In genomic region chr2:62326735-62327134, GRCh38 we compare ENCODE assay signal across 34 cellular contexts.
"Had no signal": no experiment of that assay in that cellular context is flagged by ENCODE, and none has a peak within 500 bp of the region (broad histone marks: within the 10 kb centered on the region; RNA-seq: fewer than 3 reads in every experiment).

No MANE protein-coding gene starts in this region.

- H3K36me3 ChIP-seq: esophagus muscularis mucosa, gastrocnemius medialis, heart left ventricle, WERI-Rb-1 had no signal

- FAIRE-seq: astrocyte, colon had no signal

- H3K4me1 ChIP-seq: body of pancreas, esophagus muscularis mucosa, foreskin keratinocyte, gastrocnemius medialis, heart left ventricle had no signal

- DNase-seq: activated CD4-positive, alpha-beta T cell treated with anti-CD3 and anti-CD28 coated beads for 1 hour; activated CD4-positive, alpha-beta T cell treated with anti-CD3 and anti-CD28 coated beads for 48 hours; activated CD4-positive, alpha-beta T cell treated with anti-CD3 and anti-CD28 coated beads, Interleukin-2, amount 50 U/mL, for 1 hour; activated CD4-positive, alpha-beta T cell treated with anti-CD3 and anti-CD28 coated beads, Interleukin-2, amount 50 U/mL, for 48 hours; activated CD4-positive, CD25-positive, alpha-beta regulatory T cell; activated CD8-positive, alpha-beta memory T cell treated with anti-CD3 and anti-CD28 coated beads for 24 hours; activated CD8-positive, alpha-beta T cell treated with anti-CD3 and anti-CD28 coated beads for 36 hours; activated gamma-delta T cell; activated naive CD4-positive, alpha-beta T cell; activated naive CD4-positive, alpha-beta T cell treated with anti-CD3 and anti-CD28 coated beads, Interleukin-2, amount 10 ng/mL, durations not matched to agents 7 days and 5 days; activated naive CD8-positive, alpha-beta T cell treated with anti-CD3 and anti-CD28 coated beads, Interleukin-2, amount 10 ng/mL, durations not matched to agents 7 days and 5 days; activated T-cell treated with anti-CD3 and anti-CD28 coated beads, Interleukin-2, amount 50 U/mL, for 24 hours; activated T-cell treated with anti-CD3 and anti-CD28 coated beads, Interleukin-2, amount 50 U/mL, for 72 hours; anterior cingulate cortex; body of pancreas; caudate nucleus; cortex of kidney; dermis blood vessel endothelial cell; effector CD4-positive, alpha-beta T cell; effector memory CD8-positive, alpha-beta T cell; erythroblast; foreskin keratinocyte; gastrocnemius medialis; glutamatergic neuron; heart left ventricle; T-helper 1 cell; T-helper 17 cell; T1000; WERI-Rb-1 had no signal

- H3K27ac Mint-ChIP-seq: activated CD8-positive, alpha-beta T cell treated with anti-CD3 and anti-CD28 coated beads for 36 hours; activated naive CD4-positive, alpha-beta T cell treated with anti-CD3 and anti-CD28 coated beads, Interleukin-2, amount 10 ng/mL, durations not matched to agents 7 days and 5 days; activated naive CD4-positive, alpha-beta T cell treated with anti-CD3 and anti-CD28 coated beads, Interleukin-2, amount 50 U/mL, for 72 hours; activated naive CD8-positive, alpha-beta T cell treated with anti-CD3 and anti-CD28 coated beads, Interleukin-2, amount 10 ng/mL, durations not matched to agents 7 days and 5 days; activated T-cell treated with anti-CD3 and anti-CD28 coated beads, Interleukin-2, amount 50 U/mL, for 24 hours; activated T-cell treated with anti-CD3 and anti-CD28 coated beads, Interleukin-2, amount 50 U/mL, for 72 hours; effector memory CD8-positive, alpha-beta T cell; T-helper 17 cell; T-helper 2 cell treated with Interferon-gamma antibody and Interleukin-4, amounts not matched to agents 5 μg/mL and 100 μg/mL, for 36 hours had no signal

- H3K36me3 Mint-ChIP-seq: activated naive CD4-positive, alpha-beta T cell treated with anti-CD3 and anti-CD28 coated beads, Interleukin-2, amount 10 ng/mL, durations not matched to agents 7 days and 5 days had no signal

- H3K27me3 ChIP-seq: body of pancreas, esophagus muscularis mucosa, gastrocnemius medialis, heart left ventricle had no signal

- H3K4me3 ChIP-seq: body of pancreas, esophagus muscularis mucosa, gastrocnemius medialis, heart left ventricle had no signal

- H3K4me3 Mint-ChIP-seq: activated CD8-positive, alpha-beta T cell treated with anti-CD3 and anti-CD28 coated beads for 36 hours; activated naive CD4-positive, alpha-beta T cell treated with anti-CD3 and anti-CD28 coated beads, Interleukin-2, amount 10 ng/mL, durations not matched to agents 7 days and 5 days; activated naive CD8-positive, alpha-beta T cell treated with anti-CD3 and anti-CD28 coated beads, Interleukin-2, amount 10 ng/mL, durations not matched to agents 7 days and 5 days; activated T-cell treated with anti-CD3 and anti-CD28 coated beads, Interleukin-2, amount 50 U/mL, for 24 hours; activated T-cell treated with anti-CD3 and anti-CD28 coated beads, Interleukin-2, amount 50 U/mL, for 72 hours; effector memory CD8-positive, alpha-beta T cell; T-helper 17 cell; T-helper 2 cell treated with Interferon-gamma antibody and Interleukin-4, amounts not matched to agents 5 μg/mL and 100 μg/mL, for 36 hours had no signal

- H3K9me3 Mint-ChIP-seq: effector memory CD8-positive, alpha-beta T cell had no signal

- H3K9me3 ChIP-seq: gastrocnemius medialis had no signal

- H3K27me3 Mint-ChIP-seq: activated CD8-positive, alpha-beta T cell treated with anti-CD3 and anti-CD28 coated beads for 36 hours; activated naive CD8-positive, alpha-beta T cell treated with anti-CD3 and anti-CD28 coated beads, Interleukin-2, amount 10 ng/mL, durations not matched to agents 7 days and 5 days; activated T-cell treated with anti-CD3 and anti-CD28 coated beads, Interleukin-2, amount 50 U/mL, for 24 hours; effector memory CD8-positive, alpha-beta T cell; T-helper 17 cell had no signal

- ATAC-seq: activated CD8-positive, alpha-beta T cell treated with anti-CD3 and anti-CD28 coated beads for 36 hours; activated naive CD4-positive, alpha-beta T cell treated with anti-CD3 and anti-CD28 coated beads, Interleukin-2, amount 50 U/mL, for 72 hours; activated T-cell treated with anti-CD3 and anti-CD28 coated beads, Interleukin-2, amount 50 U/mL, for 72 hours; body of pancreas; effector memory CD8-positive, alpha-beta T cell; foreskin keratinocyte; gastrocnemius medialis; heart left ventricle; T-helper 17 cell had no signal

- H3K27ac ChIP-seq: body of pancreas, esophagus muscularis mucosa, foreskin keratinocyte, gastrocnemius medialis, heart left ventricle, WERI-Rb-1 had no signal
